ENCODE assay signal across 28 cellular contexts in genomic region chr18:45658756-45659155, GRCh38. TPM values are rescaled to one million over a fixed set of nuclear protein-coding genes. Genes with fewer than 3 reads are reported as not detected.
DNase-seq lines count a peak whose midpoint lies in the region; ATAC-seq and TF ChIP-seq lines count a peak whose summit lies in the region.
"Had no signal": no experiment of that assay in that cellular context is flagged by ENCODE, and none has a peak within 500 bp of the region (broad histone marks: within the 10 kb centered on the region; RNA-seq: fewer than 3 reads in every experiment).

No MANE protein-coding gene starts in this region.

- H3K36me3 ChIP-seq in breast epithelium (no peaks in the 10 kb centered on the region), brain microvascular endothelial cell (replicated peaks) (no peaks in the 10 kb centered on the region), heart right ventricle (no peaks in the 10 kb centered on the region)
- H3K36me3 ChIP-seq: BLaER1 treated with 17β-estradiol and CSF1 and Interleukin-3, amounts not matched to agents 10 nM and 100 nM; esophagus muscularis mucosa; prostate gland; WERI-Rb-1 had no signal

- CTCF ChIA-PET in MCF 10A (lab: Yijun Ruan, JAX): interaction anchor here (0.5 to 1.9 kb wide), 5 partner anchors 8 to 315 kb away, joined by 3 to 5 read pairs (median 3); no protein-coding TSS in a partner anchor

- no peaks in the 10 kb centered on the region for H3K27me3 Mint-ChIP-seq in MCF 10A (ENCODE audit: insufficient read depth, unreplicated experiment)
- no peaks in the 10 kb centered on the region for H3K27me3 Mint-ChIP-seq in stimulated activated memory B cell treated with anti-CD40 and anti-IgM and Interleukin-4, amounts not matched to agents 10 μg/mL and 1 μg/mL and 100 μg/mL, for 72 hours

- no peak for TF ChIP-seq CTCF in MCF 10A (IDR thresholded peaks at IDR 0.05; ENCODE audit: unreplicated experiment)
- no peak for TF ChIP-seq CTCF in breast epithelium (IDR thresholded peaks at IDR 0.05)
- no peak for TF ChIP-seq CTCF in brain microvascular endothelial cell (IDR thresholded peaks at IDR 0.05; ENCODE audit: low read depth, low read length, missing control alignments)
- TF ChIP-seq CTCF in foreskin keratinocyte (conservative IDR thresholded peaks at IDR 0.05): no peak
- TF ChIP-seq CTCF in heart right ventricle (IDR thresholded peaks at IDR 0.05): no peak

- peak; percentile 39 for ATAC-seq in foreskin keratinocyte
- no peak for ATAC-seq in stimulated activated memory B cell treated with anti-CD40 and anti-IgM and Interleukin-4, amounts not matched to agents 10 μg/mL and 1 μg/mL and 100 μg/mL, for 72 hours
- ATAC-seq in HG02885 (IDR thresholded peaks at IDR 0.05; ENCODE audit: poor library complexity, unreplicated experiment): no peak
- no peak for ATAC-seq in heart right ventricle
- no peak for ATAC-seq in esophagus mucosa
- ATAC-seq: GM23338, K562 had no signal

- H3K4me3 Mint-ChIP-seq in MCF 10A (ENCODE audit: unreplicated experiment): no peak overlapping the region
- H3K4me3 Mint-ChIP-seq in stimulated activated memory B cell treated with anti-CD40 and anti-IgM and Interleukin-4, amounts not matched to agents 10 μg/mL and 1 μg/mL and 100 μg/mL, for 72 hours: no peak overlapping the region
- H3K4me3 Mint-ChIP-seq: GM23338; neural crest cell; T-helper 1 cell treated with Interleukin-12 subunit alpha and Interleukin-12 subunit beta and Interleukin-4 antibody, amounts not matched to agents 30 μg/mL and 1 μg/mL, for 36 hours had no signal

- H3K9me3 Mint-ChIP-seq in MCF 10A (ENCODE audit: unreplicated experiment): no peaks in the 10 kb centered on the region
- H3K9me3 Mint-ChIP-seq in stimulated activated memory B cell treated with anti-CD40 and anti-IgM and Interleukin-4, amounts not matched to agents 10 μg/mL and 1 μg/mL and 100 μg/mL, for 72 hours: no peaks in the 10 kb centered on the region
- H3K9me3 Mint-ChIP-seq: GM23338; neural crest cell; T-helper 1 cell treated with Interleukin-12 subunit alpha and Interleukin-12 subunit beta and Interleukin-4 antibody, amounts not matched to agents 30 μg/mL and 1 μg/mL, for 36 hours had no signal

- H3K4me3 ChIP-seq in breast epithelium: no peak overlapping the region
- no peak overlapping the region for H3K4me3 ChIP-seq in brain microvascular endothelial cell (ENCODE audit: low read depth, low read length)
- no peak overlapping the region for H3K4me3 ChIP-seq in heart right ventricle
- H3K4me3 ChIP-seq: BLaER1 treated with 17β-estradiol and CSF1 and Interleukin-3, amounts not matched to agents 10 nM and 100 nM; esophagus muscularis mucosa; GM23338; K562; prostate gland had no signal

- DNase-seq in MCF 10A (ENCODE audit: unreplicated experiment): peak; percentile 76
- no peak for DNase-seq in breast epithelium (ENCODE audit: low spot score in 2 of 2)
- peak; percentile 20 for DNase-seq in brain microvascular endothelial cell
- DNase-seq in foreskin keratinocyte: peak; percentile 24 to 54
- no peak for DNase-seq in heart right ventricle
- DNase-seq: activated CD4-positive, alpha-beta T cell treated with anti-CD3 and anti-CD28 coated beads, Interleukin-2, amount 50 U/mL, for 1 hour; activated gamma-delta T cell; head of caudate nucleus; NCI-H1694 treated with DMSO at 0.1 percent for 48 hours; NCI-H82; SIG-M5; stimulated activated CD4-positive, alpha-beta T cell treated with anti-CD3 and anti-CD28 coated beads, Interleukin-4, amount 100 ng/mL, for 1 hour; WERI-Rb-1 had no signal

- in situ Hi-C loops in brain microvascular endothelial cell (cut with HindIII; ENCODE audit: low pct_ligation_motif_present, low sequenced_read_pairs): no loop called here

- no peak for TF ChIP-seq POLR2A in breast epithelium (IDR thresholded peaks at IDR 0.05)

- H3K4me1 Mint-ChIP-seq in MCF 10A (ENCODE audit: insufficient read depth, unreplicated experiment): peaks cover 28% of the 10 kb centered on the region
- H3K4me1 Mint-ChIP-seq in stimulated activated memory B cell treated with anti-CD40 and anti-IgM and Interleukin-4, amounts not matched to agents 10 μg/mL and 1 μg/mL and 100 μg/mL, for 72 hours: no peaks in the 10 kb centered on the region
- H3K4me1 Mint-ChIP-seq: neural crest cell had no signal

- WGBS in heart right ventricle, 2 donors: 65 to 70% methylated on average over 4 of the region's 4 CpGs

- POLR2A ChIA-PET in MCF 10A (lab: Yijun Ruan, JAX): interaction anchor here (1.2 kb wide), 1 partner anchor 92 kb away, joined by 4 read pairs; no protein-coding TSS in a partner anchor

- no peaks in the 10 kb centered on the region for H3K27me3 ChIP-seq in breast epithelium
- H3K27me3 ChIP-seq in brain microvascular endothelial cell (replicated peaks): no peaks in the 10 kb centered on the region
- no peaks in the 10 kb centered on the region for H3K27me3 ChIP-seq in foreskin keratinocyte
- H3K27me3 ChIP-seq in heart right ventricle: peaks cover 0 to 2% (median 0%) of the 10 kb centered on the region in 7 donors
- H3K27me3 ChIP-seq: BLaER1 treated with 17β-estradiol and CSF1 and Interleukin-3, amounts not matched to agents 10 nM and 100 nM; esophagus muscularis mucosa had no signal

- H3K27ac ChIP-seq in breast epithelium (no peak overlapping the region), brain microvascular endothelial cell (no peak overlapping the region), foreskin keratinocyte (no peak overlapping the region), heart right ventricle (no peak overlapping the region)
- H3K27ac ChIP-seq: BLaER1 treated with 17β-estradiol and CSF1 and Interleukin-3, amounts not matched to agents 10 nM and 100 nM; esophagus muscularis mucosa; prostate gland; WERI-Rb-1 had no signal

- H3K36me3 Mint-ChIP-seq in MCF 10A (ENCODE audit: insufficient read depth, unreplicated experiment): peaks cover 6% of the 10 kb centered on the region
- H3K36me3 Mint-ChIP-seq in stimulated activated memory B cell treated with anti-CD40 and anti-IgM and Interleukin-4, amounts not matched to agents 10 μg/mL and 1 μg/mL and 100 μg/mL, for 72 hours: no peaks in the 10 kb centered on the region

- no peaks in the 10 kb centered on the region for H3K4me1 ChIP-seq in breast epithelium
- peaks cover 6% of the 10 kb centered on the region for H3K4me1 ChIP-seq in foreskin keratinocyte
- H3K4me1 ChIP-seq in heart right ventricle: peaks cover 0 to 8% (median 0%) of the 10 kb centered on the region in 9 donors
- H3K4me1 ChIP-seq: prostate gland had no signal

- H3K9me3 ChIP-seq in breast epithelium: no peaks in the 10 kb centered on the region
- H3K9me3 ChIP-seq in heart right ventricle: no peaks in the 10 kb centered on the region
- H3K9me3 ChIP-seq: BLaER1 treated with 17β-estradiol and CSF1 and Interleukin-3, amounts not matched to agents 10 nM and 100 nM; esophagus muscularis mucosa; prostate gland had no signal

- BruUV-seq in MCF 10A (replicated peaks; lab: Mats Ljungman, UMichigan): no TSS peak

- intact Hi-C loops in MCF 10A (cut with micrococcal nuclease): no loop called here
- intact Hi-C loops in breast epithelium (cut with DNase I; ENCODE audit: low total_unique reads): no loop called here
- intact Hi-C loops in heart right ventricle (cut with DNase I): no loop called here

- H3K27ac Mint-ChIP-seq in MCF 10A (ENCODE audit: low read depth, unreplicated experiment): peak overlapping the region; percentile 39
- no peak overlapping the region for H3K27ac Mint-ChIP-seq in stimulated activated memory B cell treated with anti-CD40 and anti-IgM and Interleukin-4, amounts not matched to agents 10 μg/mL and 1 μg/mL and 100 μg/mL, for 72 hours
- H3K27ac Mint-ChIP-seq: GM23338; T-helper 1 cell treated with Interleukin-12 subunit alpha and Interleukin-12 subunit beta and Interleukin-4 antibody, amounts not matched to agents 30 μg/mL and 1 μg/mL, for 36 hours had no signal

RNA-seq across cellular contexts. Expression of gene SLC14A2, which starts 43.5 kb away (rescaled TPM):
- total RNA-seq in MCF 10A (2022) (not detected in 2 replicates), breast epithelium (1 to 10 TPM in 1 of 3 donors, not detected in 2; 2.1 TPM), foreskin keratinocyte (not detected in 2 replicates), heart right ventricle (under 1 TPM in 5 of 10 donors, not detected in 5; 0.05 to 0.33 (median 0.09) TPM), esophagus mucosa (not detected)
- polyA plus RNA-seq in foreskin keratinocyte (not detected in 2 replicates), heart right ventricle (under 1 TPM in 1 of 2 donors, not detected in 1; 0.03 TPM)
- total RNA-seq: A172, K562, liver, mucosa of gallbladder, neural crest cell, OCI-LY7 had no signal
- polyA plus RNA-seq: GM23338, K562, urinary bladder had no signal

Comparison
In these comparisons a context has a peak if more than half of its experiments do, and no peak if none do; other contexts are left out.
1. DNase-seq: peak in MCF 10A (single experiment), brain microvascular endothelial cell (single experiment) and foreskin keratinocyte (2 of 2); none in breast epithelium (0 of 2) and heart right ventricle (0 of 2).